Comparison of ENCODE assay signal across 8 cellular contexts in the genomic region with DNA sequence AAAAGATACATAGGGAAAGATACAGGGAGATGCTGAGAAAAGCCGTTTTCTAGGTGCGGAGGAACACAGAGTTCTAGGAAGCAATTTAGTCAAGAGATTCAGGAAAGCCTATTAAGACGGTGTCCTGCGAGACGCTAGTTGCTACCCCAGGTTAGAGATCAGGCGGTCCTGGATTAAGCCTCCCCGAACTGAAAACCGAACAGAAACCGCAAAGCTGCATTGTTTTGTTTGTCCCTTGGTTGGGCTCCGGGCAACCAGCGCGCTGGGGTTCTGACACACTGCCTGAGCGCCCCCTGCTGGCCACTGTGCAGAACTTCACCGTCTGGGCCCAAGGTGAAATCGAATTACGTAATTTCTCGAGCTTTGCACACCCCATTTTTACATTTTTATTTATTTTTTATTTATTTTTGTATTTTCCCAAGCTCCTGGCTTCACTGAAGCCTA. TPM values are rescaled to one million over a fixed set of nuclear protein-coding genes. Genes with fewer than 3 reads are reported as not detected.
DNase-seq lines count a peak whose midpoint lies in the region; ATAC-seq and TF ChIP-seq lines count a peak whose summit lies in the region.

No MANE protein-coding gene starts in this region.

- no peaks in the 10 kb centered on the region for H3K36me3 Mint-ChIP-seq in activated naive CD8-positive, alpha-beta T cell treated with anti-CD3 and anti-CD28 coated beads, Interleukin-2, amount 50 U/mL, for 24 hours (ENCODE audit: low read depth)

- H3K27ac Mint-ChIP-seq in activated naive CD8-positive, alpha-beta T cell treated with anti-CD3 and anti-CD28 coated beads, Interleukin-2, amount 50 U/mL, for 24 hours, result no peak overlapping the region

- H3K9me3 Mint-ChIP-seq in activated naive CD8-positive, alpha-beta T cell treated with anti-CD3 and anti-CD28 coated beads, Interleukin-2, amount 50 U/mL, for 24 hours, result no peaks in the 10 kb centered on the region

- H3K36me3 ChIP-seq in transverse colon, result no peaks in the 10 kb centered on the region

- H3K4me3 ChIP-seq in GM12864 (ENCODE audit: low read depth, low read length) (peak overlapping the region; percentile 53), transverse colon (peak overlapping the region in 3 of 4 donors; percentile 27 to 52 (median 36))

- in situ Hi-C loops in transverse colon (cut with MboI; ENCODE audit: low pct_ligation_motif_present in 1 of 4, low pct_unique_long_range_greater_than_20kb in 1 of 4, low sequenced_read_pairs in 3 of 4), result loop anchor here (10.0 to 25.0 kb wide), 6 partner anchors 134 to 672 kb away; no protein-coding TSS in a partner anchor

- DNase-seq in GM12864 (ENCODE audit: low read depth) (peak; percentile 66), NCI-H1092 treated with DMSO at 0.1 percent for 48 hours (lab: John Stamatoyannopoulos, UW) (peak; percentile 86), SW 1271 (lab: John Stamatoyannopoulos, UW) (peak; percentile 66 to 84), cardiac septum (ENCODE audit: low spot score) (peak; percentile 94), pons (ENCODE audit: low spot score) (peak; percentile 81), transverse colon (peak; percentile 91)
- DNase-seq in activated naive CD8-positive, alpha-beta T cell treated with anti-CD3 and anti-CD28 coated beads, Interleukin-2, amount 50 U/mL, for 24 hours, result peak; percentile 84

- peaks cover 16% of the 10 kb centered on the region for H3K27me3 Mint-ChIP-seq in activated naive CD8-positive, alpha-beta T cell treated with anti-CD3 and anti-CD28 coated beads, Interleukin-2, amount 50 U/mL, for 24 hours

- peak; percentile 90 for ATAC-seq in HG02642 (IDR thresholded peaks at IDR 0.05; ENCODE audit: poor library complexity, unreplicated experiment)
- peak; percentile 74 for ATAC-seq in activated naive CD8-positive, alpha-beta T cell treated with anti-CD3 and anti-CD28 coated beads, Interleukin-2, amount 50 U/mL, for 24 hours

- no peak for TF ChIP-seq POLR2A in transverse colon (IDR thresholded peaks at IDR 0.05)

- peaks cover 0 to 38% (median 12%) of the 10 kb centered on the region in 4 donors for H3K4me1 ChIP-seq in transverse colon

- peak; percentile 92 for TF ChIP-seq CTCF in GM12864 (IDR thresholded peaks at IDR 0.05; ENCODE audit: low read depth, low read length, missing control alignments)
- peak; percentile 99 to 100 (median 99) for TF ChIP-seq CTCF in transverse colon (IDR thresholded peaks at IDR 0.05)

- H3K4me1 Mint-ChIP-seq in activated naive CD8-positive, alpha-beta T cell treated with anti-CD3 and anti-CD28 coated beads, Interleukin-2, amount 50 U/mL, for 24 hours, result peaks cover 23% of the 10 kb centered on the region

- WGBS in transverse colon (ENCODE audit: low coverage in 1 of 2), 2 donors, result 1 to 2% methylated on average over 11 to 17 of the region's 17 CpGs

- intact Hi-C loops in cardiac septum (cut with DNase I) (loop anchor here (1.0 to 5.0 kb wide), 4 partner anchors 87 to 316 kb away; a partner anchor contains a TSS), transverse colon (cut with DNase I; ENCODE audit: low total_unique reads) (loop anchor here (5.0 kb wide), 1 partner anchor 142 kb away; no protein-coding TSS in a partner anchor)

- peak overlapping the region; percentile 74 for H3K4me3 Mint-ChIP-seq in activated naive CD8-positive, alpha-beta T cell treated with anti-CD3 and anti-CD28 coated beads, Interleukin-2, amount 50 U/mL, for 24 hours

- no peak for TF ChIP-seq EP300 in transverse colon (IDR thresholded peaks at IDR 0.05; ENCODE audit: low read depth)

- H3K9me3 ChIP-seq in transverse colon, result no peaks in the 10 kb centered on the region

- no peaks in the 10 kb centered on the region for H3K27me3 ChIP-seq in transverse colon

- H3K27ac ChIP-seq in transverse colon, result peak overlapping the region; percentile 77 to 90 (median 82)

RNA-seq across cellular contexts. Expression of a gene that starts 37.3 kb away (rescaled TPM):
- total RNA-seq in cardiac septum, result 360 TPM
- total RNA-seq in transverse colon, result 100 to 1,000 TPM in 1 of 4 donors, 10 to 100 TPM in 2, 1 to 10 TPM in 1; 9.6 to 129 (median 63.7) TPM

Comparison
In these comparisons a context has a peak if more than half of its experiments do, and no peak if none do; other contexts are left out.
1. Peak in every context shown above with its lines: DNase-seq, ATAC-seq, H3K4me3 ChIP-seq and H3K27ac ChIP-seq.